In the genomic region with DNA sequence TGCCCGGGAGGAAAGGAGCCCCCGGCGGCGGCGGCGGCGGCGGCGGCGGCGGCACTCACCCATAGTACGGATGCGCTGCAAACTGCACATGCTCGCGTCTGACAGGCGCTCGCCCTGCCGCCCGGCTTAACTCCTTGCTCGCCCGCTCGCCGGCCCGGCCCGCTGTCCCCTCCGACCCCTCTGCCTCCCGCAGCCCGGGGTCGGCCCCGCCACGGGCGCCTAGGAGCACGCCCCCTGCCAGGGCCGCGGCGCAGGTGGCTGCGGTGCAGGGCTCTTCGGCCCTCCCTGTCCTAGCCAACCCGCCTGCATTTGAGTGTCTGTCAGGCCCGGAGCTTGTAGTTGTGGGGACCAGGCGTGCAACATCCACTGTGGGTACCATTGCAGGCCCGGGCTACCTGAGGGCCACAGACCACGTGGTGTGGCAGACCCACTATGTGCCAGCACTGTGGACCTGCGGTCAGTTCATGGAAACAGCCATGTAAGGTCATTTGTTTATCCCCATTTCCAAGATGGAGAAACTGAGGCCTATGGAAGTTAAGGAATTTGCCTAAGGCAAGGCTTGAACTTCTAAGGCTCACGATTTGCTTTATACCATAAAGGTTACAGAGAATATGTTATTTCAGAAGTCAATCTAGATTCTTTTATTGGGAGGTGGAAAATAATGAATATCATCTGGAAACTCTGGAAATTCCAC, we compare ENCODE assay signal across 8 cellular contexts. TPM values are rescaled to one million over a fixed set of nuclear protein-coding genes. Genes with fewer than 3 reads are reported as not detected.
DNase-seq lines count a peak whose midpoint lies in the region; ATAC-seq, FAIRE-seq and TF ChIP-seq lines count a peak whose summit lies in the region.

No MANE protein-coding gene starts in this region.

- no peaks in the 10 kb centered on the region for H3K36me3 Mint-ChIP-seq in activated T-cell treated with anti-CD3 and anti-CD28 coated beads, Interleukin-2, amount 50 U/mL, for 4 hours (ENCODE audit: insufficient read depth)

- H4K12ac ChIP-seq in trophoblast cell (ENCODE audit: low read depth, low read length), result no peak overlapping the region

- no peak overlapping the region for H2BK5ac ChIP-seq in trophoblast cell (ENCODE audit: low read depth, low read length, poor library complexity)

- peak overlapping the region; percentile 78 for H3K4me3 ChIP-seq in A549
- H3K4me3 ChIP-seq in gastroesophageal sphincter, result peak overlapping the region; percentile 86 to 97
- peak overlapping the region; percentile 72 for H3K4me3 ChIP-seq in trophoblast cell (ENCODE audit: low read depth, low read length)

- no peak overlapping the region for H3K14ac ChIP-seq in trophoblast cell (ENCODE audit: low read length)

- no peak for TF ChIP-seq RAD21 in A549 (conservative IDR thresholded peaks at IDR 0.05 in 1 of 2, IDR thresholded peaks at IDR 0.05 in 1 of 2)

- no peak for FAIRE-seq in A549 (lab: Jason Lieb, UNC)

- CTCF ChIA-PET in A549 (lab: Yijun Ruan, JAX), result interaction anchor here (0.6 to 2.9 kb wide), 5 partner anchors 9 to 109 kb away, joined by 3 to 31 read pairs (median 6); no protein-coding TSS in a partner anchor

- H3K4me1 Mint-ChIP-seq in activated T-cell treated with anti-CD3 and anti-CD28 coated beads, Interleukin-2, amount 50 U/mL, for 4 hours (ENCODE audit: low read depth), result peaks cover 19% of the 10 kb centered on the region

- H4K91ac ChIP-seq in trophoblast cell (ENCODE audit: low read depth, low read length), result no peak overlapping the region

- H3K79me1 ChIP-seq in trophoblast cell (ENCODE audit: low read length), result no peaks in the 10 kb centered on the region

- H2AFZ ChIP-seq in trophoblast cell (ENCODE audit: insufficient read depth, low read length, poor library complexity), result no peak overlapping the region

- H3K4me3 Mint-ChIP-seq in activated T-cell treated with anti-CD3 and anti-CD28 coated beads, Interleukin-2, amount 50 U/mL, for 4 hours, result peak overlapping the region; percentile 62

- H3K9me3 Mint-ChIP-seq in activated T-cell treated with anti-CD3 and anti-CD28 coated beads, Interleukin-2, amount 50 U/mL, for 4 hours, result no peaks in the 10 kb centered on the region

- 57% methylated on average over 3 of the region's 45 CpGs for WGBS in A549 (ENCODE audit: missing lambda C conversion rate)
- 92% methylated on average over 1 of the region's 45 CpGs; no CpG with 5 or more reads in 1 of the 2 donors for WGBS in gastroesophageal sphincter (ENCODE audit: low coverage in 1 of 2), 2 donors
- no CpG with 5 or more reads among the region's 45 CpGs for WGBS in trophoblast cell (ENCODE audit: extremely low coverage, insufficient coverage, insufficient read length)

- H3K18ac ChIP-seq in trophoblast cell (ENCODE audit: low read length), result no peak overlapping the region

- H2AK5ac ChIP-seq in trophoblast cell (ENCODE audit: low read length), result no peak overlapping the region

- DNase-seq in A549 (ENCODE audit: low read depth in 1 of 2, low spot score in 1 of 2), result peak in 1 of 2 experiments; percentile 37
- peak; percentile 35 for DNase-seq in HuH-7 (ENCODE audit: low spot score)
- DNase-seq in activated T-cell treated with anti-CD3 and anti-CD28 coated beads, Interleukin-2, amount 50 U/mL, for 4 hours, result peak; percentile 32
- DNase-seq in trophoblast cell, result peak in 1 of 2 donors; percentile 25
- DNase-seq in NCI-H1436 treated with DMSO at 0.1 percent for 48 hours (lab: John Stamatoyannopoulos, UW), result no peak

- peak; percentile 45 to 59; a peak in 5 of 6 replicates for ATAC-seq in A549
- peak; percentile 59 for ATAC-seq in GM18498 (IDR thresholded peaks at IDR 0.05; ENCODE audit: unreplicated experiment)
- ATAC-seq in activated T-cell treated with anti-CD3 and anti-CD28 coated beads, Interleukin-2, amount 50 U/mL, for 4 hours, result peak; percentile 76 to 81
- ATAC-seq in gastroesophageal sphincter, result peak; percentile 30
- no peak for ATAC-seq in HG03565 (IDR thresholded peaks at IDR 0.05; ENCODE audit: unreplicated experiment)

- H3K4me1 ChIP-seq in A549 (no peaks in the 10 kb centered on the region), gastroesophageal sphincter (peaks cover 0 to 35% (median 5%) of the 10 kb centered on the region in 3 donors), trophoblast cell (ENCODE audit: control insufficient read depth in 1 of 2, insufficient read depth in 2 of 2, low read length in 2 of 2) (peaks cover 4 to 11% of the 10 kb centered on the region in 2 experiments)

- H3K23ac ChIP-seq in trophoblast cell (ENCODE audit: low read length), result no peak overlapping the region

- no peak overlapping the region for H2BK12ac ChIP-seq in trophoblast cell (ENCODE audit: low read length)

- POLR2A ChIA-PET in A549 (lab: Yijun Ruan, JAX), result no interaction called here

- TF ChIP-seq CTCF in A549 (IDR thresholded peaks at IDR 0.05) (no peak), gastroesophageal sphincter (IDR thresholded peaks at IDR 0.05) (no peak)

- H3K27me3 Mint-ChIP-seq in activated T-cell treated with anti-CD3 and anti-CD28 coated beads, Interleukin-2, amount 50 U/mL, for 4 hours (ENCODE audit: low read depth), result no peaks in the 10 kb centered on the region

- no peak overlapping the region for H3K9ac ChIP-seq in trophoblast cell (ENCODE audit: low read length)

- H3K9me3 ChIP-seq in A549 (no peaks in the 10 kb centered on the region), gastroesophageal sphincter (no peaks in the 10 kb centered on the region), trophoblast cell (ENCODE audit: insufficient read depth, low read depth, low read length) (no peaks in the 10 kb centered on the region)

- H3K4ac ChIP-seq in trophoblast cell (ENCODE audit: low read depth, low read length), result no peak overlapping the region

- H3K27me3 ChIP-seq in gastroesophageal sphincter, result peaks cover 12% of the 10 kb centered on the region
- H3K27me3 ChIP-seq in trophoblast cell (ENCODE audit: insufficient read depth, low read length), result peaks cover 29% of the 10 kb centered on the region

- TF ChIP-seq EP300 in A549 (IDR thresholded peaks at IDR 0.05) (no peak), gastroesophageal sphincter (IDR thresholded peaks at IDR 0.05) (no peak)

- H3K79me2 ChIP-seq in trophoblast cell (ENCODE audit: control insufficient read depth, insufficient read depth, low read length, poor library complexity), result no peaks in the 10 kb centered on the region

- H3K36me3 ChIP-seq in gastroesophageal sphincter (no peaks in the 10 kb centered on the region), trophoblast cell (ENCODE audit: control insufficient read depth in 1 of 2, insufficient read depth in 2 of 2, low read length in 2 of 2) (no peaks in the 10 kb centered on the region)

- no peak for TF ChIP-seq POLR2A in A549 (IDR thresholded peaks at IDR 0.05; ENCODE audit: low read length)
- no peak for TF ChIP-seq POLR2A in gastroesophageal sphincter (IDR thresholded peaks at IDR 0.05)

- H4K8ac ChIP-seq in trophoblast cell (ENCODE audit: low read depth, low read length), result no peak overlapping the region

- peak overlapping the region; percentile 89 for H3K4me2 ChIP-seq in A549
- H3K4me2 ChIP-seq in trophoblast cell (ENCODE audit: low read length), result peak overlapping the region; percentile 82

- H2BK120ac ChIP-seq in trophoblast cell (ENCODE audit: insufficient read depth, low read length, poor library complexity), result no peak overlapping the region

- H3K27ac ChIP-seq in A549 (peak overlapping the region; percentile 63 to 88; a peak in 5 of 6 replicates), gastroesophageal sphincter (peak overlapping the region in 3 of 4 donors; percentile 70 to 83 (median 76)), trophoblast cell (ENCODE audit: low read depth, low read length) (no peak overlapping the region)

TF ChIP-seq in A549, 52 proteins besides CTCF, POLR2A, EP300 and RAD21 (continues in another document):
- TF ChIP-seq MAZ (IDR thresholded peaks at IDR 0.05; ENCODE audit: borderline replicate concordance, low read depth, low read length), result no peak
- TF ChIP-seq TP53 (CRISPR knock-in tag; IDR thresholded peaks at IDR 0.05), result no peak
- TF ChIP-seq BHLHE40 (IDR thresholded peaks at IDR 0.05; ENCODE audit: low read depth, low read length), result no peak
- peak; percentile 50; the same call in 1 of the 2 replicates for TF ChIP-seq KDM1A (IDR thresholded peaks at IDR 0.05; ENCODE audit: low read depth)
- no peak for TF ChIP-seq ZC3H11A (IDR thresholded peaks at IDR 0.05)
- no peak for TF ChIP-seq SMC3 (IDR thresholded peaks at IDR 0.05)
- TF ChIP-seq HDAC2 (IDR thresholded peaks at IDR 0.05), result peak; percentile 76; the same call in 1 of the 2 replicates
- peak; percentile 82 for TF ChIP-seq CHD4 (IDR thresholded peaks at IDR 0.05; ENCODE audit: borderline replicate concordance)
- no peak for TF ChIP-seq RCOR1 (IDR thresholded peaks at IDR 0.05; ENCODE audit: low read depth, low read length)
- TF ChIP-seq ZSCAN20 (CRISPR knock-in tag; IDR thresholded peaks at IDR 0.05), result no peak
- no peak for TF ChIP-seq HOXB5 (CRISPR knock-in tag; IDR thresholded peaks at IDR 0.05)
- no peak for TF ChIP-seq JUNB (IDR thresholded peaks at IDR 0.05)
- no peak for TF ChIP-seq ZNF302 (CRISPR knock-in tag; IDR thresholded peaks at IDR 0.05)
- TF ChIP-seq FOSB (CRISPR knock-in tag; IDR thresholded peaks at IDR 0.05), result no peak
- no peak for TF ChIP-seq ZFP36 (IDR thresholded peaks at IDR 0.05; ENCODE audit: borderline replicate concordance, partially characterized antibody)
- TF ChIP-seq CBX2 (IDR thresholded peaks at IDR 0.05; ENCODE audit: borderline replicate concordance, low read depth), result no peak
- TF ChIP-seq FOSL2 (IDR thresholded peaks at IDR 0.05), result no peak
- no peak for TF ChIP-seq FOSL2 (CRISPR knock-in tag; IDR thresholded peaks at IDR 0.05)

RNA-seq across cellular contexts. Expression of gene PLEKHH1, which starts 17.6 kb away (rescaled TPM):
- 5.1 and 6.7 TPM in 2 replicates for polyA plus RNA-seq in A549 (2011; rRNA removed)
- 3.4 and 4.3 TPM in 2 replicates for polyA plus RNA-seq in A549 (2012; cell fraction: cytosol; rRNA removed)
- polyA plus RNA-seq in A549 (2012; cell fraction: nucleus; rRNA removed), result 25.3 and 25.5 TPM in 2 replicates
- 3.2 to 3.9 TPM (median 3.5 TPM) in 3 replicates for polyA plus RNA-seq in A549 (2017; fragmentation: RNase III; extraction: RNeasy Plus Mini Kit Qiagen cat#74134 plus additional on column Dnase treatment)
- polyA minus RNA-seq in A549 (2011; rRNA and poly(A)+ RNA removed), result 4.8 and 6.6 TPM in 2 replicates
- 1 to 10 TPM; 1.1 to 2.3 (median 1.1) TPM for total RNA-seq in activated T-cell treated with anti-CD3 and anti-CD28 coated beads, Interleukin-2, amount 50 U/mL, for 4 hours
- total RNA-seq in gastroesophageal sphincter, result 1 to 10 TPM; 1.8 to 6.1 (median 4.0) TPM
- 5.5 and 5.9 TPM in 2 replicates for polyA plus RNA-seq in trophoblast cell (2013)

RNA-seq across cellular contexts. Expression of gene TMEM229B, which starts 27.0 kb away (rescaled TPM):
- 0.19 and 0.28 TPM in 2 replicates for polyA plus RNA-seq in A549 (2011; rRNA removed)
- polyA plus RNA-seq in A549 (2012; cell fraction: cytosol; rRNA removed), result 0.04 and 0.09 TPM in 2 replicates
- polyA plus RNA-seq in A549 (2012; cell fraction: nucleus; rRNA removed), result 0.08 and 0.10 TPM in 2 replicates
- 0.22 to 0.40 TPM (median 0.31 TPM) in 3 replicates for polyA plus RNA-seq in A549 (2017; fragmentation: RNase III; extraction: RNeasy Plus Mini Kit Qiagen cat#74134 plus additional on column Dnase treatment)
- polyA minus RNA-seq in A549 (2011; rRNA and poly(A)+ RNA removed), result 0.50 and 1.3 TPM in 2 replicates
- total RNA-seq in activated T-cell treated with anti-CD3 and anti-CD28 coated beads, Interleukin-2, amount 50 U/mL, for 4 hours, result 1 to 10 TPM; 3.5 to 4.9 (median 4.2) TPM
- 1 to 10 TPM in 3 of 4 donors, under 1 TPM in 1; 0.94 to 3.9 (median 2.5) TPM for total RNA-seq in gastroesophageal sphincter
- polyA plus RNA-seq in trophoblast cell (2013), result 0.08 TPM in 2 replicates
